Comparison of ENCODE assay signal across 11 cellular contexts in genomic region chrX:130098202-130098552, GRCh38. TPM values are rescaled to one million over a fixed set of nuclear protein-coding genes. Genes with fewer than 3 reads are reported as not detected.
DNase-seq lines count a peak whose midpoint lies in the region; ATAC-seq and TF ChIP-seq lines count a peak whose summit lies in the region.
"Had no signal": no experiment of that assay in that cellular context is flagged by ENCODE, and none has a peak within 500 bp of the region (broad histone marks: within the 10 kb centered on the region; RNA-seq: fewer than 3 reads in every experiment).

No MANE protein-coding gene starts in this region.

- intact Hi-C loops in activated CD4-positive, alpha-beta T cell treated with anti-CD3 and anti-CD28 coated beads for 36 hours (cut with DNase I, micrococcal nuclease) = no loop called here

- H3K27me3 Mint-ChIP-seq in activated CD4-positive, alpha-beta T cell treated with anti-CD3 and anti-CD28 coated beads for 36 hours = no peaks in the 10 kb centered on the region

- POLR2A ChIA-PET in activated CD4-positive, alpha-beta T cell treated with anti-CD3 and anti-CD28 coated beads for 36 hours (lab: Charles Lee) = no interaction called here

- DNase-seq in activated CD4-positive, alpha-beta T cell treated with anti-CD3 and anti-CD28 coated beads for 36 hours = no peak
- DNase-seq in activated CD4-positive, alpha-beta T cell treated with anti-CD3 and anti-CD28 coated beads, Interleukin-2, amount 50 U/mL, for 4 hours = no peak
- DNase-seq in RWPE2 (ENCODE audit: low spot score) (no peak), foreskin keratinocyte (no peak), GDM1 (lab: John Stamatoyannopoulos, UW) (no peak)
- DNase-seq in stimulated activated effector memory CD8-positive, alpha-beta T cell treated with anti-CD3 and anti-CD28 coated beads, Interleukin-12 subunit alpha, Interleukin-12 subunit beta, amount 100 ng/mL, for 72 hours (ENCODE audit: low spot score in 2 of 2) = no peak
- DNase-seq: EL, NCI-H1930, RPMI8226 had no signal

- peaks cover 63% of the 10 kb centered on the region for H3K4me1 Mint-ChIP-seq in activated CD4-positive, alpha-beta T cell treated with anti-CD3 and anti-CD28 coated beads for 36 hours
- H3K4me1 Mint-ChIP-seq in stimulated activated effector memory CD8-positive, alpha-beta T cell treated with anti-CD3 and anti-CD28 coated beads, Interleukin-12 subunit alpha, Interleukin-12 subunit beta, amount 100 ng/mL, for 72 hours = peaks cover 52% of the 10 kb centered on the region

- TF ChIP-seq CTCF in RWPE2 (IDR thresholded peaks at IDR 0.05; ENCODE audit: poor library complexity, severe bottlenecking) (no peak), foreskin keratinocyte (conservative IDR thresholded peaks at IDR 0.05) (no peak)

- peaks cover 8% of the 10 kb centered on the region for H3K4me1 ChIP-seq in RWPE2 (ENCODE audit: insufficient read depth, poor library complexity, severe bottlenecking)
- H3K4me1 ChIP-seq in foreskin keratinocyte = no peaks in the 10 kb centered on the region

- CTCF ChIA-PET in activated CD4-positive, alpha-beta T cell treated with anti-CD3 and anti-CD28 coated beads for 36 hours (lab: Charles Lee) = interaction anchor here (0.6 to 1.3 kb wide), 4 partner anchors 11 to 74 kb away, joined by 3 to 4 read pairs (median 4); no protein-coding TSS in a partner anchor

- no peak for ATAC-seq in activated CD4-positive, alpha-beta T cell treated with anti-CD3 and anti-CD28 coated beads for 36 hours
- ATAC-seq in RWPE2 (ENCODE audit: low read depth) (peak; percentile 62; the same call in 2 of the 3 replicates), foreskin keratinocyte (peak; percentile 51), HG03571 (IDR thresholded peaks at IDR 0.05; ENCODE audit: unreplicated experiment) (no peak), GM18870 (IDR thresholded peaks at IDR 0.05; ENCODE audit: unreplicated experiment) (no peak)
- ATAC-seq in stimulated activated effector memory CD8-positive, alpha-beta T cell treated with anti-CD3 and anti-CD28 coated beads, Interleukin-12 subunit alpha, Interleukin-12 subunit beta, amount 100 ng/mL, for 72 hours = no peak

- H3K36me3 ChIP-seq in RWPE2 (ENCODE audit: low read depth) = no peaks in the 10 kb centered on the region

- no peaks in the 10 kb centered on the region for H3K9me3 ChIP-seq in RWPE2 (ENCODE audit: severe bottlenecking)

- no peak overlapping the region for H3K4me3 Mint-ChIP-seq in activated CD4-positive, alpha-beta T cell treated with anti-CD3 and anti-CD28 coated beads for 36 hours
- H3K4me3 Mint-ChIP-seq in stimulated activated effector memory CD8-positive, alpha-beta T cell treated with anti-CD3 and anti-CD28 coated beads, Interleukin-12 subunit alpha, Interleukin-12 subunit beta, amount 100 ng/mL, for 72 hours = peak overlapping the region; percentile 39

- H3K9me3 Mint-ChIP-seq in activated CD4-positive, alpha-beta T cell treated with anti-CD3 and anti-CD28 coated beads for 36 hours (ENCODE audit: low read depth) = no peaks in the 10 kb centered on the region
- H3K9me3 Mint-ChIP-seq in stimulated activated effector memory CD8-positive, alpha-beta T cell treated with anti-CD3 and anti-CD28 coated beads, Interleukin-12 subunit alpha, Interleukin-12 subunit beta, amount 100 ng/mL, for 72 hours = no peaks in the 10 kb centered on the region

- H3K27ac Mint-ChIP-seq in activated CD4-positive, alpha-beta T cell treated with anti-CD3 and anti-CD28 coated beads for 36 hours = peak overlapping the region; percentile 67
- H3K27ac Mint-ChIP-seq in stimulated activated effector memory CD8-positive, alpha-beta T cell treated with anti-CD3 and anti-CD28 coated beads, Interleukin-12 subunit alpha, Interleukin-12 subunit beta, amount 100 ng/mL, for 72 hours = peak overlapping the region; percentile 86

- no peak overlapping the region for H3K4me3 ChIP-seq in RWPE2 (ENCODE audit: severe bottlenecking)

- peaks cover 3% of the 10 kb centered on the region for H3K36me3 Mint-ChIP-seq in activated CD4-positive, alpha-beta T cell treated with anti-CD3 and anti-CD28 coated beads for 36 hours (ENCODE audit: low read depth)
- H3K36me3 Mint-ChIP-seq in stimulated activated effector memory CD8-positive, alpha-beta T cell treated with anti-CD3 and anti-CD28 coated beads, Interleukin-12 subunit alpha, Interleukin-12 subunit beta, amount 100 ng/mL, for 72 hours = peaks cover 16% of the 10 kb centered on the region

- H3K27me3 ChIP-seq in RWPE2 (ENCODE audit: insufficient read depth, poor library complexity, severe bottlenecking) (no peaks in the 10 kb centered on the region), foreskin keratinocyte (no peaks in the 10 kb centered on the region)

- H3K27ac ChIP-seq in RWPE2 (ENCODE audit: poor library complexity, severe bottlenecking) (peak overlapping the region; percentile 39), foreskin keratinocyte (no peak overlapping the region)

RNA-seq across cellular contexts. Expression of gene ELF4, which starts 12.1 kb away (rescaled TPM):
- 10 to 100 TPM; 23.9 to 27.5 TPM for total RNA-seq in activated CD4-positive, alpha-beta T cell treated with anti-CD3 and anti-CD28 coated beads for 36 hours
- total RNA-seq in foreskin keratinocyte = 26.5 and 27.8 TPM in 2 replicates
- polyA plus RNA-seq in foreskin keratinocyte = 13.9 and 15.9 TPM in 2 replicates

Comparison
In these comparisons a context has a peak if more than half of its experiments do, and no peak if none do; other contexts are left out.
1. ATAC-seq: peak in RWPE2 (single experiment) and foreskin keratinocyte (single experiment); none in activated CD4-positive, alpha-beta T cell treated with anti-CD3 and anti-CD28 coated beads for 36 hours (single experiment), stimulated activated effector memory CD8-positive, alpha-beta T cell treated with anti-CD3 and anti-CD28 coated beads, Interleukin-12 subunit alpha, Interleukin-12 subunit beta, amount 100 ng/mL, for 72 hours (single experiment), HG03571 (single experiment) and GM18870 (single experiment).